ENCODE assay signal across 27 cellular contexts in the genomic region with DNA sequence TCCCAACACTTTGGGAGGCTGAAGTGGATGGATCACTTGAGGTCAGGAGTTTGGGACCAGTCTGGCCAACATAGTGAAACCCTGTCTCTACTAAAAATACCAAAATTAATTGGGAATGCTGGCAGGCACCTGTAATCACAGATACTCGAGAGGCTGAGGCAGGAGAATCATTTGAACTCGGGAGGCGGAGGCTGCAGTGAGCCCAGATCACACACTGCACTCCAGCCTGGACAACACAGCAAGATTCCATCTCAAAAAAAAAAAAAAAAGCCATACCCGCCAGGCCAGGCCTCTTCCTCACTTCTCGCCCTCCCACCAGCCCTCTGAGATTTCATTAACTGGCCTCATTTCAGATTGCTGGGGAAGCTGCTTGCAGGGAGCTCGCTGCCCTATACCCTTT. TPM values are rescaled to one million over a fixed set of nuclear protein-coding genes. Genes with fewer than 3 reads are reported as not detected.
A peak's percentile ranks its signal among the peaks of the same experiment; 100 is the strongest.
DNase-seq lines count a peak whose midpoint lies in the region; ATAC-seq and TF ChIP-seq lines count a peak whose summit lies in the region.
"Had no signal": no experiment of that assay in that cellular context is flagged by ENCODE, and none has a peak within 500 bp of the region (broad histone marks: within the 10 kb centered on the region; RNA-seq: fewer than 3 reads in every experiment).

No MANE protein-coding gene starts in this region.

- H3K79me2 ChIP-seq in OCI-LY1 (ENCODE audit: insufficient read depth, low read length) = no peaks in the 10 kb centered on the region

- no peaks in the 10 kb centered on the region for H3F3A ChIP-seq in OCI-LY1 (ENCODE audit: insufficient read depth, low read length)

- H3K36me3 ChIP-seq in OCI-LY1 (ENCODE audit: insufficient read depth, low read length) (peaks cover 30% of the 10 kb centered on the region), upper lobe of left lung (peaks cover 7 to 48% (median 40%) of the 10 kb centered on the region in 4 donors)

- no peak for TF ChIP-seq EP300 in upper lobe of left lung (IDR thresholded peaks at IDR 0.05)

- no peak overlapping the region for H3K4me2 ChIP-seq in OCI-LY1 (ENCODE audit: low read length)

- peaks cover 47% of the 10 kb centered on the region for H3K4me1 ChIP-seq in OCI-LY1 (ENCODE audit: insufficient read depth, low read length, severe bottlenecking)
- H3K4me1 ChIP-seq in upper lobe of left lung = no peaks in the 10 kb centered on the region
- H3K4me1 ChIP-seq: Caco-2 had no signal

- H3K27me3 Mint-ChIP-seq in activated naive CD8-positive, alpha-beta T cell treated with anti-CD3 and anti-CD28 coated beads for 36 hours = no peaks in the 10 kb centered on the region
- H3K27me3 Mint-ChIP-seq in activated naive CD8-positive, alpha-beta T cell treated with anti-CD3 and anti-CD28 coated beads, Interleukin-2, amount 50 U/mL, for 24 hours = no peaks in the 10 kb centered on the region
- peaks cover 4% of the 10 kb centered on the region for H3K27me3 Mint-ChIP-seq in progenitor cell of endocrine pancreas
- H3K27me3 Mint-ChIP-seq: CD4-positive, alpha-beta T cell had no signal

- ATAC-seq in activated naive CD8-positive, alpha-beta T cell treated with anti-CD3 and anti-CD28 coated beads, Interleukin-2, amount 50 U/mL, for 24 hours = no peak
- no peak for ATAC-seq in HG03439 (IDR thresholded peaks at IDR 0.05; ENCODE audit: unreplicated experiment)
- ATAC-seq in upper lobe of left lung (ENCODE audit: low FRiP score in 2 of 2) = no peak
- ATAC-seq: GM12878 had no signal

- no peak overlapping the region for H2AFZ ChIP-seq in OCI-LY1 (ENCODE audit: low read length)
- H2AFZ ChIP-seq: GM23248 had no signal

- no peak for TF ChIP-seq POLR2A in upper lobe of left lung (IDR thresholded peaks at IDR 0.05)

- H3K4me1 Mint-ChIP-seq in activated naive CD8-positive, alpha-beta T cell treated with anti-CD3 and anti-CD28 coated beads for 36 hours = peaks cover 2% of the 10 kb centered on the region
- no peaks in the 10 kb centered on the region for H3K4me1 Mint-ChIP-seq in activated naive CD8-positive, alpha-beta T cell treated with anti-CD3 and anti-CD28 coated beads, Interleukin-2, amount 50 U/mL, for 24 hours
- no peaks in the 10 kb centered on the region for H3K4me1 Mint-ChIP-seq in progenitor cell of endocrine pancreas (ENCODE audit: low read depth)
- H3K4me1 Mint-ChIP-seq: H9 had no signal

- TF ChIP-seq CTCF in OCI-LY1 (IDR thresholded peaks at IDR 0.05; ENCODE audit: low read length) (no peak), progenitor cell of endocrine pancreas (IDR thresholded peaks at IDR 0.05; ENCODE audit: unreplicated experiment) (no peak), upper lobe of left lung (IDR thresholded peaks at IDR 0.05) (no peak)

- H3K4me3 ChIP-seq in OCI-LY1 (ENCODE audit: low read depth, low read length, poor library complexity, severe bottlenecking) (no peak overlapping the region), upper lobe of left lung (no peak overlapping the region)
- H3K4me3 ChIP-seq: BLaER1 treated with 17β-estradiol and CSF1 and Interleukin-3, amounts not matched to agents 10 nM and 100 nM; GM12878; GM23248; MG63 had no signal

- H3K27ac Mint-ChIP-seq in activated naive CD8-positive, alpha-beta T cell treated with anti-CD3 and anti-CD28 coated beads for 36 hours = peak overlapping the region; percentile 29
- H3K27ac Mint-ChIP-seq in activated naive CD8-positive, alpha-beta T cell treated with anti-CD3 and anti-CD28 coated beads, Interleukin-2, amount 50 U/mL, for 24 hours = no peak overlapping the region
- H3K27ac Mint-ChIP-seq in progenitor cell of endocrine pancreas = peak overlapping the region; percentile 24
- H3K27ac Mint-ChIP-seq: CD4-positive, alpha-beta T cell; HFFc6 had no signal

- no peaks in the 10 kb centered on the region for H3K36me3 Mint-ChIP-seq in activated naive CD8-positive, alpha-beta T cell treated with anti-CD3 and anti-CD28 coated beads for 36 hours
- peaks cover 2% of the 10 kb centered on the region for H3K36me3 Mint-ChIP-seq in activated naive CD8-positive, alpha-beta T cell treated with anti-CD3 and anti-CD28 coated beads, Interleukin-2, amount 50 U/mL, for 24 hours (ENCODE audit: low read depth)
- peaks cover 8% of the 10 kb centered on the region for H3K36me3 Mint-ChIP-seq in progenitor cell of endocrine pancreas (ENCODE audit: insufficient read depth)

- H3K9ac ChIP-seq in OCI-LY1 (ENCODE audit: low read length) = no peak overlapping the region
- H3K9ac ChIP-seq: GM23248 had no signal

- H3K27ac ChIP-seq in OCI-LY1 (ENCODE audit: low read depth, low read length, poor library complexity, severe bottlenecking) (peak overlapping the region; percentile 74), upper lobe of left lung (no peak overlapping the region)
- H3K27ac ChIP-seq: BLaER1 treated with 17β-estradiol and CSF1 and Interleukin-3, amounts not matched to agents 10 nM and 100 nM; GM23248 had no signal

- WGBS in upper lobe of left lung, 2 donors = 94 to 95% methylated on average over 6 of the region's 6 CpGs

- no peak for DNase-seq in activated naive CD8-positive, alpha-beta T cell treated with anti-CD3 and anti-CD28 coated beads for 36 hours
- no peak for DNase-seq in activated naive CD8-positive, alpha-beta T cell treated with anti-CD3 and anti-CD28 coated beads, Interleukin-2, amount 50 U/mL, for 24 hours
- DNase-seq in progenitor cell of endocrine pancreas (ENCODE audit: low spot score, unreplicated experiment) (no peak), upper lobe of left lung (no peak)
- DNase-seq: Caco-2; CD4-positive, alpha-beta T cell; EL; GDM1; GM23248; H9; HFFc6; KG1; MG63; NCI-H1417; NCI-H1694; NCI-H2029 treated with DMSO at 0.1 percent for 48 hours; NCI-H446 treated with DMSO at 0.1 percent for 48 hours; NCI-H526; NCI-H82; NK-92 treated with Interleukin-12 subunit alpha and Interleukin-12 subunit beta, amount 100 ng/mL, for 24 hours; RPMI8226; SHP77 had no signal

- no peaks in the 10 kb centered on the region for H4K20me1 ChIP-seq in OCI-LY1 (ENCODE audit: insufficient read depth, low read length)

- no peaks in the 10 kb centered on the region for H3K9me3 ChIP-seq in OCI-LY1 (ENCODE audit: low read length)
- no peaks in the 10 kb centered on the region for H3K9me3 ChIP-seq in upper lobe of left lung
- H3K9me3 ChIP-seq: BLaER1 treated with 17β-estradiol and CSF1 and Interleukin-3, amounts not matched to agents 10 nM and 100 nM; Caco-2; MG63 had no signal

- H3K4me3 Mint-ChIP-seq in activated naive CD8-positive, alpha-beta T cell treated with anti-CD3 and anti-CD28 coated beads for 36 hours = no peak overlapping the region
- no peak overlapping the region for H3K4me3 Mint-ChIP-seq in activated naive CD8-positive, alpha-beta T cell treated with anti-CD3 and anti-CD28 coated beads, Interleukin-2, amount 50 U/mL, for 24 hours
- no peak overlapping the region for H3K4me3 Mint-ChIP-seq in progenitor cell of endocrine pancreas (ENCODE audit: low read depth)
- H3K4me3 Mint-ChIP-seq: CD4-positive, alpha-beta T cell; H9; HFFc6 had no signal

- H3K9me2 ChIP-seq in OCI-LY1 (ENCODE audit: low read depth, low read length) = no peaks in the 10 kb centered on the region

- H3K27me3 ChIP-seq in OCI-LY1 (ENCODE audit: insufficient read depth, low read length) (no peaks in the 10 kb centered on the region), upper lobe of left lung (no peaks in the 10 kb centered on the region)
- H3K27me3 ChIP-seq: BLaER1 treated with 17β-estradiol and CSF1 and Interleukin-3, amounts not matched to agents 10 nM and 100 nM; MG63 had no signal

- H3K9me3 Mint-ChIP-seq in activated naive CD8-positive, alpha-beta T cell treated with anti-CD3 and anti-CD28 coated beads for 36 hours = no peaks in the 10 kb centered on the region
- H3K9me3 Mint-ChIP-seq in activated naive CD8-positive, alpha-beta T cell treated with anti-CD3 and anti-CD28 coated beads, Interleukin-2, amount 50 U/mL, for 24 hours = no peaks in the 10 kb centered on the region
- H3K9me3 Mint-ChIP-seq in progenitor cell of endocrine pancreas (ENCODE audit: low read depth) = no peaks in the 10 kb centered on the region
- H3K9me3 Mint-ChIP-seq: CD4-positive, alpha-beta T cell; H9; HFFc6 had no signal

RNA-seq across cellular contexts. Expression of gene RELB, which starts 7.7 kb away (rescaled TPM):
- total RNA-seq in activated naive CD8-positive, alpha-beta T cell treated with anti-CD3 and anti-CD28 coated beads for 36 hours = 10 to 100 TPM; 45.5 to 45.8 TPM
- total RNA-seq in progenitor cell of endocrine pancreas = 6.2 and 6.8 TPM in 2 replicates
- total RNA-seq in upper lobe of left lung = 10 to 100 TPM in 3 of 6 donors, 1 to 10 TPM in 3; 4.0 to 31.1 (median 18.1) TPM

RNA-seq across cellular contexts. Expression of gene CLPTM1, which starts 38.3 kb away (rescaled TPM):
- total RNA-seq in activated naive CD8-positive, alpha-beta T cell treated with anti-CD3 and anti-CD28 coated beads for 36 hours = 10 to 100 TPM; 54.2 to 57.2 TPM
- 95.5 and 98.8 TPM in 2 replicates for total RNA-seq in progenitor cell of endocrine pancreas
- total RNA-seq in upper lobe of left lung = 100 to 1,000 TPM in 3 of 6 donors, 10 to 100 TPM in 3; 53.4 to 139 (median 99.6) TPM

RNA-seq across cellular contexts. Expression of gene CLASRP, which starts 45.3 kb away (rescaled TPM):
- total RNA-seq in activated naive CD8-positive, alpha-beta T cell treated with anti-CD3 and anti-CD28 coated beads for 36 hours = 10 to 100 TPM; 89.9 to 94.2 TPM
- 111 and 123 TPM in 2 replicates for total RNA-seq in progenitor cell of endocrine pancreas
- total RNA-seq in upper lobe of left lung = 100 to 1,000 TPM in 1 of 6 donors, 10 to 100 TPM in 5; 38.0 to 295 (median 71.6) TPM

RNA-seq across cellular contexts. Expression of gene APOC2, which starts 47.7 kb away (rescaled TPM):
- total RNA-seq in activated naive CD8-positive, alpha-beta T cell treated with anti-CD3 and anti-CD28 coated beads for 36 hours = not detected
- not detected in 2 replicates for total RNA-seq in progenitor cell of endocrine pancreas
- 10 to 100 TPM in 5 of 6 donors, under 1 TPM in 1; 0.98 to 50.0 (median 22.8) TPM for total RNA-seq in upper lobe of left lung
- total RNA-seq: Caco-2; CD4-positive, alpha-beta T cell; GM12878; GM23248; H9; HFFc6 had no signal

RNA-seq across cellular contexts. Expression of gene APOC4, which starts 51.5 kb away (rescaled TPM):
- not detected for total RNA-seq in activated naive CD8-positive, alpha-beta T cell treated with anti-CD3 and anti-CD28 coated beads for 36 hours
- total RNA-seq in progenitor cell of endocrine pancreas = not detected in 2 replicates
- total RNA-seq in upper lobe of left lung = 1 to 10 TPM in 1 of 6 donors, under 1 TPM in 1, not detected in 4; 0.49 to 2.7 TPM
- total RNA-seq: Caco-2; CD4-positive, alpha-beta T cell; GM12878; GM23248; H9; HFFc6; SK-MEL-5 had no signal
